In genomic region chr12:14238224-14238792, GRCh38 we compare ENCODE assay signal across 8 cellular contexts.
A peak's percentile ranks its signal among the peaks of the same experiment; 100 is the strongest.
DNase-seq lines count a peak whose midpoint lies in the region; ATAC-seq and TF ChIP-seq lines count a peak whose summit lies in the region.

No MANE protein-coding gene starts in this region.

- peaks cover 8% of the 10 kb centered on the region for H3K27me3 Mint-ChIP-seq in GM23338 (ENCODE audit: insufficient read depth, low read depth, poor library complexity)
- H3K27me3 Mint-ChIP-seq in T-cell: no peaks in the 10 kb centered on the region

- H3K27ac ChIP-seq in GM23338 (ENCODE audit: low read depth): no peak overlapping the region
- H3K27ac ChIP-seq in stomach: no peak overlapping the region

- no peak overlapping the region for H2AFZ ChIP-seq in GM23338

- no peaks in the 10 kb centered on the region for H3F3A ChIP-seq in GM23338 (replicated peaks; ENCODE audit: low read depth)

- no peaks in the 10 kb centered on the region for H3K27me3 ChIP-seq in GM23338 (ENCODE audit: insufficient read depth)
- no peaks in the 10 kb centered on the region for H3K27me3 ChIP-seq in stomach

- no peaks in the 10 kb centered on the region for H4K20me1 ChIP-seq in GM23338 (replicated peaks; ENCODE audit: insufficient read depth)

- H3K4me3 Mint-ChIP-seq in GM23338: no peak overlapping the region
- no peak overlapping the region for H3K4me3 Mint-ChIP-seq in T-cell

- ATAC-seq in GM23338 (no peak; the same call in 2 of the 3 replicates), T-cell (replicated peaks in 1 of 4) (peak; percentile 39 to 62 (median 44))

- H3K4me3 ChIP-seq in AG09309 (ENCODE audit: control insufficient read depth, low read depth, low read length): no peak overlapping the region
- no peak overlapping the region for H3K4me3 ChIP-seq in GM23338
- no peak overlapping the region for H3K4me3 ChIP-seq in stomach

- no peaks in the 10 kb centered on the region for H3K9me2 ChIP-seq in GM23338 (ENCODE audit: insufficient read depth)

- no peaks in the 10 kb centered on the region for H3K79me2 ChIP-seq in GM23338 (replicated peaks; ENCODE audit: insufficient read depth)

- H3K9me3 Mint-ChIP-seq in GM23338: peaks cover 17% of the 10 kb centered on the region; the same call in 2 of the 3 replicates
- H3K9me3 Mint-ChIP-seq in T-cell: no peaks in the 10 kb centered on the region

- intact Hi-C loops in stomach (cut with DNase I; ENCODE audit: low total_unique reads): no loop called here

- no peak for DNase-seq in AG09309 (ENCODE audit: low read depth)
- DNase-seq in GM23338 (ENCODE audit: low spot score): peak; percentile 43
- no peak for DNase-seq in T-cell
- peak; percentile 41 for DNase-seq in germinal center (ENCODE audit: low spot score)
- no peak for DNase-seq in stomach
- DNase-seq in islet precursor cell: no peak
- no peak for DNase-seq in AG08396 (ENCODE audit: low spot score)
- DNase-seq in activated CD4-positive, CD25-positive, alpha-beta regulatory T cell (lab: John Stamatoyannopoulos, UW): no peak

- H3K9me3 ChIP-seq in stomach: peaks cover 9 to 18% (median 13%) of the 10 kb centered on the region in 4 donors

- POLR2A ChIA-PET in T-cell (lab: Charles Lee): interaction anchor here (0.6 to 1.1 kb wide), 3 partner anchors 127 to 149 kb away, joined by 3 read pairs; partner anchors contain the start of gene ATF7IP (in 1 of the 2)

- TF ChIP-seq CTCF in AG09309 (IDR thresholded peaks at IDR 0.05; ENCODE audit: control insufficient read depth, insufficient read depth, low read depth, low read length, missing control alignments) (peak; percentile 46), GM23338 (conservative IDR thresholded peaks at IDR 0.05; ENCODE audit: low read depth in 2 of 2) (peak in 1 of 2 experiments; percentile 95; a peak in 3 of 4 replicates), stomach (IDR thresholded peaks at IDR 0.05) (peak in 5 of 7 experiments; percentile 21 to 70 (median 42))

- H3K36me3 Mint-ChIP-seq in GM23338 (ENCODE audit: low read depth) (peaks cover 7% of the 10 kb centered on the region; the same call in 1 of the 3 replicates), T-cell (no peaks in the 10 kb centered on the region)

- H3K27ac Mint-ChIP-seq in GM23338 (no peak overlapping the region), T-cell (no peak overlapping the region)

- peaks cover 9% of the 10 kb centered on the region for H3K4me1 ChIP-seq in GM23338 (ENCODE audit: insufficient read depth)
- peaks cover 0 to 7% (median 2%) of the 10 kb centered on the region in 4 donors for H3K4me1 ChIP-seq in stomach

- no peak for TF ChIP-seq POLR2A in stomach (IDR thresholded peaks at IDR 0.05)

- no peak overlapping the region for H3K4me2 ChIP-seq in GM23338

- 47 to 57% (median 52%) methylated on average over 8 of the region's 8 CpGs for WGBS in stomach, 5 donors

- H3K36me3 ChIP-seq in GM23338 (ENCODE audit: insufficient read depth) (peaks cover 4% of the 10 kb centered on the region; the same call in 1 of the 2 replicates), stomach (no peaks in the 10 kb centered on the region)

- CTCF ChIA-PET in T-cell (lab: Charles Lee): interaction anchor here (0.5 to 6.1 kb wide), 60 partner anchors 13 to 983 kb away, joined by 3 to 114 read pairs (median 4); partner anchors contain the start of gene ATF7IP (in 2 of the 2)

- no peak for TF ChIP-seq EP300 in stomach (IDR thresholded peaks at IDR 0.05)

- H3K4me1 Mint-ChIP-seq in GM23338 (peaks cover 20% of the 10 kb centered on the region), T-cell (peaks cover 17 to 24% (median 22%) of the 10 kb centered on the region in 3 donors)

TF ChIP-seq in GM23338, 12 proteins besides CTCF, POLR2A, EP300 and RAD21:
- TF ChIP-seq ZNF114 (CRISPR knock-in tag; IDR thresholded peaks at IDR 0.05) (no peak), POLR2AphosphoS5 (IDR thresholded peaks at IDR 0.05; ENCODE audit: low read depth) (no peak), EZH2phosphoT487 (IDR thresholded peaks at IDR 0.05; ENCODE audit: unreplicated experiment) (no peak), CREB1 (CRISPR knock-in tag; IDR thresholded peaks at IDR 0.05; ENCODE audit: low read depth) (no peak)

Comparison
In these comparisons a context has a peak if more than half of its experiments do, and no peak if none do; other contexts are left out.
1. DNase-seq: peak in GM23338 (single experiment) and germinal center (single experiment); none in AG09309 (single experiment), T-cell (0 of 34), stomach (single experiment), islet precursor cell (single experiment), AG08396 (single experiment) and activated CD4-positive, CD25-positive, alpha-beta regulatory T cell (0 of 4).